ENCODE assay signal across 8 cellular contexts in genomic region chr17:38584350-38584925, GRCh38. TPM values are rescaled to one million over a fixed set of nuclear protein-coding genes. Genes with fewer than 3 reads are reported as not detected.
DNase-seq lines count a peak whose midpoint lies in the region; ATAC-seq lines count a peak whose summit lies in the region.

No MANE protein-coding gene starts in this region.

- H3K27me3 ChIP-seq in right cardiac atrium (ENCODE audit: control insufficient read depth, insufficient read depth) (no peaks in the 10 kb centered on the region), skeletal muscle satellite cell (ENCODE audit: control insufficient read depth, insufficient read depth, low read length) (peaks cover 77% of the 10 kb centered on the region)

- DNase-seq in EL (peak; percentile 71), LoVo (ENCODE audit: low spot score) (peak; percentile 61), T follicular helper cell (ENCODE audit: low read depth) (peak; percentile 41), amygdala (lab: John Stamatoyannopoulos, UW) (peak in 40 of 56 donors; percentile 13 to 80 (median 40)), right cardiac atrium (peak; percentile 66 to 81 (median 79)), DMS79 treated with DMSO at 0.1 percent for 48 hours (lab: John Stamatoyannopoulos, UW) (no peak)

- intact Hi-C loops in right cardiac atrium (cut with DNase I): loop anchor here in 1 of 4 donors (10.0 kb wide), 1 partner anchor 70 kb away; no protein-coding TSS in a partner anchor

- no peaks in the 10 kb centered on the region for H3K36me3 ChIP-seq in skeletal muscle satellite cell (ENCODE audit: insufficient read depth, low read length)

- H3K4me1 ChIP-seq in right cardiac atrium (ENCODE audit: control insufficient read depth, insufficient read depth, low read length) (no peaks in the 10 kb centered on the region), skeletal muscle satellite cell (ENCODE audit: control insufficient read depth, insufficient read depth, low read length) (peaks cover 9% of the 10 kb centered on the region)

- H3K4me3 ChIP-seq in right cardiac atrium (ENCODE audit: low read length) (no peak overlapping the region), skeletal muscle satellite cell (ENCODE audit: low read length) (no peak overlapping the region)

- H3K4me2 ChIP-seq in skeletal muscle satellite cell (ENCODE audit: low read length): peak overlapping the region; percentile 50

- 9% methylated on average over 19 of the region's 19 CpGs for WGBS in right cardiac atrium

- H3K9me3 ChIP-seq in right cardiac atrium (ENCODE audit: control insufficient read depth, low read length) (no peaks in the 10 kb centered on the region), skeletal muscle satellite cell (replicated peaks; ENCODE audit: low read length) (no peaks in the 10 kb centered on the region)

- peak; percentile 82 to 85 for ATAC-seq in right cardiac atrium
- ATAC-seq in GM18907 (IDR thresholded peaks at IDR 0.05; ENCODE audit: unreplicated experiment): no peak

- H3K27ac ChIP-seq in right cardiac atrium (ENCODE audit: low read length): no peak overlapping the region

- H3K9ac ChIP-seq in skeletal muscle satellite cell (ENCODE audit: low read depth, low read length): no peak overlapping the region

RNA-seq across cellular contexts. Expression of gene SRCIN1, which starts 21.3 kb away (rescaled TPM):
- total RNA-seq in right cardiac atrium: 1 to 10 TPM in 3 of 4 donors, under 1 TPM in 1; 0.89 to 4.8 (median 3.0) TPM
- 2.6 TPM for polyA plus RNA-seq in right cardiac atrium
- under 0.01 TPM in 1 of 2 replicates, not detected in the other for total RNA-seq in skeletal muscle satellite cell (2012; rRNA removed)
